Comparison of ENCODE assay signal across 19 cellular contexts in genomic region chr6:17001188-17001587, GRCh38.
DNase-seq lines count a peak whose midpoint lies in the region; ATAC-seq and TF ChIP-seq lines count a peak whose summit lies in the region.
"Had no signal": no experiment of that assay in that cellular context is flagged by ENCODE, and none has a peak within 500 bp of the region (broad histone marks: within the 10 kb centered on the region; RNA-seq: fewer than 3 reads in every experiment).

No MANE protein-coding gene starts in this region.

- no peaks in the 10 kb centered on the region for H3K36me3 Mint-ChIP-seq in osteocyte (ENCODE audit: unreplicated experiment)
- H3K36me3 Mint-ChIP-seq: stimulated activated naive B cell treated with anti-CD40 and anti-IgM and Interleukin-4, amounts not matched to agents 10 μg/mL and 1 μg/mL and 100 μg/mL, for 72 hours had no signal

- H3K9ac ChIP-seq in SK-N-SH: no peak overlapping the region

- no peaks in the 10 kb centered on the region for H3K9me2 ChIP-seq in SK-N-SH

- TF ChIP-seq POLR2A in esophagus muscularis mucosa (IDR thresholded peaks at IDR 0.05; ENCODE audit: low read depth): no peak

- H3K4me3 ChIP-seq in SK-N-SH (ENCODE audit: low read depth in 2 of 2, low read length in 1 of 2): no peak overlapping the region
- no peak overlapping the region for H3K4me3 ChIP-seq in esophagus muscularis mucosa
- H3K4me3 ChIP-seq: hepatocyte, ovary, spleen, upper lobe of left lung had no signal

- H3K4me3 Mint-ChIP-seq in osteocyte (ENCODE audit: unreplicated experiment): no peak overlapping the region
- H3K4me3 Mint-ChIP-seq: activated CD8-positive, alpha-beta T cell treated with anti-CD3 and anti-CD28 coated beads, Interleukin-2, amount 10 ng/mL, durations not matched to agents 7 days and 5 days; stimulated activated naive B cell treated with anti-CD40 and anti-IgM and Interleukin-4, amounts not matched to agents 10 μg/mL and 1 μg/mL and 100 μg/mL, for 72 hours had no signal

- H3K27ac ChIP-seq in SK-N-SH (ENCODE audit: low read depth in 2 of 2, low read length in 1 of 2) (no peak overlapping the region), esophagus muscularis mucosa (replicated peaks in 1 of 4) (no peak overlapping the region)
- H3K27ac ChIP-seq: hepatocyte, ovary, spleen, upper lobe of left lung had no signal

- no peaks in the 10 kb centered on the region for H3F3A ChIP-seq in SK-N-SH (replicated peaks; ENCODE audit: insufficient read depth)

- WGBS in SK-N-SH (ENCODE audit: low lambda C conversion rate): 82% methylated on average over 1 of the region's 1 CpG
- WGBS in esophagus muscularis mucosa: 83% methylated on average over 1 of the region's 1 CpG

- ATAC-seq in SK-N-SH treated with all-trans-retinoic acid at 6 μM for 48 hours: no peak
- ATAC-seq in HG02973 (IDR thresholded peaks at IDR 0.05; ENCODE audit: unreplicated experiment): no peak
- ATAC-seq in GM19328 (IDR thresholded peaks at IDR 0.05; ENCODE audit: unreplicated experiment): no peak
- ATAC-seq: activated CD8-positive, alpha-beta T cell treated with anti-CD3 and anti-CD28 coated beads, Interleukin-2, amount 10 ng/mL, durations not matched to agents 7 days and 5 days; stimulated activated naive B cell treated with anti-CD40 and anti-IgM and Interleukin-4, amounts not matched to agents 10 μg/mL and 1 μg/mL and 100 μg/mL, for 72 hours had no signal

- H3K4me1 Mint-ChIP-seq in osteocyte (ENCODE audit: unreplicated experiment): peaks cover 4% of the 10 kb centered on the region
- H3K4me1 Mint-ChIP-seq: stimulated activated naive B cell treated with anti-CD40 and anti-IgM and Interleukin-4, amounts not matched to agents 10 μg/mL and 1 μg/mL and 100 μg/mL, for 72 hours had no signal

- DNase-seq in SK-N-SH: no peak
- peak; percentile 42 for DNase-seq in NCI-H69 (lab: John Stamatoyannopoulos, UW)
- peak; percentile 17 for DNase-seq in esophagus muscularis mucosa (ENCODE audit: extremely low spot score)
- no peak for DNase-seq in osteocyte (ENCODE audit: extremely low spot score, unreplicated experiment)
- no peak for DNase-seq in activated CD4-positive, alpha-beta T cell treated with anti-CD3 and anti-CD28 coated beads, Interleukin-2, amount 50 U/mL, for 4 hours
- DNase-seq: 8988T; activated CD8-positive, alpha-beta T cell treated with anti-CD3 and anti-CD28 coated beads, Interleukin-2, amount 10 ng/mL, durations not matched to agents 7 days and 5 days; Karpas-422; kidney; NCI-H187 treated with DMSO at 0.1 percent for 48 hours; OCI-M1; ovary; spleen; stimulated activated naive B cell treated with anti-CD40 and anti-IgM and Interleukin-4, amounts not matched to agents 10 μg/mL and 1 μg/mL and 100 μg/mL, for 72 hours; upper lobe of left lung had no signal

- TF ChIP-seq EP300 in SK-N-SH (IDR thresholded peaks at IDR 0.05; ENCODE audit: borderline replicate concordance in 1 of 2, low read depth in 1 of 2, low read length in 1 of 2) (no peak), esophagus muscularis mucosa (IDR thresholded peaks at IDR 0.05) (no peak)

- no peaks in the 10 kb centered on the region for H3K79me2 ChIP-seq in SK-N-SH (ENCODE audit: insufficient read depth)
- H3K79me2 ChIP-seq: hepatocyte had no signal

- POLR2A ChIA-PET in SK-N-SH (lab: Yijun Ruan, JAX): no interaction called here

- CTCF ChIA-PET in SK-N-SH (lab: Yijun Ruan, JAX): no interaction called here

- no peaks in the 10 kb centered on the region for H3K9me3 Mint-ChIP-seq in osteocyte (ENCODE audit: unreplicated experiment)

- H3K36me3 ChIP-seq in SK-N-SH (replicated peaks in 1 of 2; ENCODE audit: control insufficient read depth in 1 of 2, insufficient read depth in 2 of 2, low read length in 1 of 2) (no peaks in the 10 kb centered on the region), esophagus muscularis mucosa (no peaks in the 10 kb centered on the region)
- H3K36me3 ChIP-seq: ovary, spleen, upper lobe of left lung had no signal

- no peak overlapping the region for H3K27ac Mint-ChIP-seq in osteocyte (ENCODE audit: unreplicated experiment)
- H3K27ac Mint-ChIP-seq: activated CD8-positive, alpha-beta T cell treated with anti-CD3 and anti-CD28 coated beads, Interleukin-2, amount 10 ng/mL, durations not matched to agents 7 days and 5 days; stimulated activated naive B cell treated with anti-CD40 and anti-IgM and Interleukin-4, amounts not matched to agents 10 μg/mL and 1 μg/mL and 100 μg/mL, for 72 hours had no signal

- H4K20me1 ChIP-seq in SK-N-SH (ENCODE audit: insufficient read depth): no peaks in the 10 kb centered on the region

- intact Hi-C loops in esophagus muscularis mucosa (cut with DNase I): no loop called here

- H2AFZ ChIP-seq in SK-N-SH (ENCODE audit: low read depth): no peak overlapping the region
- H2AFZ ChIP-seq: hepatocyte had no signal

- no peak overlapping the region for H3K4me2 ChIP-seq in SK-N-SH
- H3K4me2 ChIP-seq: hepatocyte had no signal

- no peaks in the 10 kb centered on the region for H3K27me3 Mint-ChIP-seq in osteocyte (ENCODE audit: unreplicated experiment)

- no peaks in the 10 kb centered on the region for H3K9me3 ChIP-seq in SK-N-SH
- no peaks in the 10 kb centered on the region for H3K9me3 ChIP-seq in esophagus muscularis mucosa
- H3K9me3 ChIP-seq: ovary, spleen, upper lobe of left lung had no signal

- H3K27me3 ChIP-seq in SK-N-SH (ENCODE audit: insufficient read depth): no peaks in the 10 kb centered on the region
- H3K27me3 ChIP-seq in esophagus muscularis mucosa: no peaks in the 10 kb centered on the region
- H3K27me3 ChIP-seq: ovary, upper lobe of left lung had no signal

- H3K4me1 ChIP-seq in SK-N-SH (ENCODE audit: control insufficient read depth in 1 of 2, insufficient read depth in 2 of 2, low read depth in 1 of 2, low read length in 1 of 2): peaks cover 4 to 5% of the 10 kb centered on the region in 2 experiments; a peak in 3 of 4 replicates
- H3K4me1 ChIP-seq in esophagus muscularis mucosa: peaks cover 0 to 12% (median 7%) of the 10 kb centered on the region in 4 donors
- H3K4me1 ChIP-seq: spleen had no signal

- TF ChIP-seq CTCF in SK-N-SH (IDR thresholded peaks at IDR 0.05) (peak; percentile 50), esophagus muscularis mucosa (IDR thresholded peaks at IDR 0.05) (no peak), osteocyte (IDR thresholded peaks at IDR 0.05) (peak; percentile 20)

- TF ChIP-seq RAD21 in SK-N-SH (IDR thresholded peaks at IDR 0.05; ENCODE audit: low read length): peak; percentile 26

TF ChIP-seq in SK-N-SH, 30 proteins besides CTCF, POLR2A, EP300 and RAD21:
- TF ChIP-seq TAF1 (IDR thresholded peaks at IDR 0.05; ENCODE audit: borderline replicate concordance, low read depth, low read length): no peak
- peak; percentile 21; the same call in 1 of the 2 replicates for TF ChIP-seq SMC3 (IDR thresholded peaks at IDR 0.05; ENCODE audit: low read depth, low read length)

TF ChIP-seq in SK-N-SH treated with all-trans-retinoic acid at 6 μM for 48 hours, 23 proteins besides CTCF, POLR2A, EP300 and RAD21:
- no peak for TF ChIP-seq TCF4 (CRISPR knock-in tag; IDR thresholded peaks at IDR 0.05; ENCODE audit: borderline replicate concordance)
- TF ChIP-seq ARNTL (CRISPR knock-in tag; IDR thresholded peaks at IDR 0.05; ENCODE audit: borderline replicate concordance, low read depth): no peak
- TF ChIP-seq POU6F1 (CRISPR knock-in tag; IDR thresholded peaks at IDR 0.05; ENCODE audit: borderline replicate concordance, low read depth): no peak
- TF ChIP-seq ZNF8 (CRISPR knock-in tag; IDR thresholded peaks at IDR 0.05): no peak
- no peak for TF ChIP-seq ZC3H10 (CRISPR knock-in tag; IDR thresholded peaks at IDR 0.05)
- TF ChIP-seq ZFP3 (CRISPR knock-in tag; IDR thresholded peaks at IDR 0.05): no peak
- no peak for TF ChIP-seq RARB (CRISPR knock-in tag; IDR thresholded peaks at IDR 0.05)
- no peak for TF ChIP-seq PPARA (CRISPR knock-in tag; IDR thresholded peaks at IDR 0.05; ENCODE audit: borderline replicate concordance)
- no peak for TF ChIP-seq ZNF565 (CRISPR knock-in tag; conservative IDR thresholded peaks at IDR 0.05; ENCODE audit: low read depth)
- TF ChIP-seq ISL1 (CRISPR knock-in tag; IDR thresholded peaks at IDR 0.05): no peak
- no peak for TF ChIP-seq TOX (CRISPR knock-in tag; IDR thresholded peaks at IDR 0.05; ENCODE audit: borderline replicate concordance)
- TF ChIP-seq ESRRG (CRISPR knock-in tag; IDR thresholded peaks at IDR 0.05): no peak
- TF ChIP-seq SNAI2 (CRISPR knock-in tag; IDR thresholded peaks at IDR 0.05): no peak
- no peak for TF ChIP-seq CSDC2 (CRISPR knock-in tag; IDR thresholded peaks at IDR 0.05)
- no peak for TF ChIP-seq OSR1 (CRISPR knock-in tag; IDR thresholded peaks at IDR 0.05)
- TF ChIP-seq PATZ1 (CRISPR knock-in tag; IDR thresholded peaks at IDR 0.05; ENCODE audit: borderline replicate concordance): no peak
TF ChIP-seq in SK-N-SH treated with all-trans-retinoic acid at 6 μM for 48 hours: peak in this region for 0.

Comparison
In these comparisons a context has a peak if more than half of its experiments do, and no peak if none do; other contexts are left out.
1. DNase-seq: peak in NCI-H69 (single experiment) and esophagus muscularis mucosa (single experiment); none in SK-N-SH (single experiment), osteocyte (single experiment) and activated CD4-positive, alpha-beta T cell treated with anti-CD3 and anti-CD28 coated beads, Interleukin-2, amount 50 U/mL, for 4 hours (0 of 2).
2. CTCF ChIP-seq: peak in SK-N-SH (single experiment) and osteocyte (single experiment); none in esophagus muscularis mucosa (0 of 3).